In the genomic region with DNA sequence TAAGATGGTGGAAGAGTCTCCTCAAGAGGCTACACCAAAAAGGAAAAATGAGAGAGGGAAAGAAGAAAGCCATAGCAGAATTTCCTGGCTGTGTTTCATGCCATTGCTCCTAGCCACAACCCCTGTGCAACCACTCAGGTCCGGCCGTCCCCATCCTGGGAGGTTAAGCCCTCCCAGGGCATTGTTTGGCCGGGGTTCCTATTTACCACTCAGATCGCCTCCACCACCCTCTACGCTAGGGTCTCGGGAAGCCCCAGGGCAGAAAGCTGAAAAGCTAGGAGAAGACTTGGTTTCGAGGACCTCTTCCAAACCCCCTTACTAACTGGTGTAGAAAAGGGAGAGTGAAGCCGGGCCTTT, we compare ENCODE assay signal across 8 cellular contexts. TPM values are rescaled to one million over a fixed set of nuclear protein-coding genes. Genes with fewer than 3 reads are reported as not detected.
DNase-seq lines count a peak whose midpoint lies in the region; ATAC-seq lines count a peak whose summit lies in the region.

No MANE protein-coding gene starts in this region.

- H3K4me3 Mint-ChIP-seq in activated CD8-positive, alpha-beta T cell treated with anti-CD3 and anti-CD28 coated beads, Interleukin-2, amount 10 ng/mL, durations not matched to agents 7 days and 5 days = peak overlapping the region; percentile 94
- H3K4me3 Mint-ChIP-seq in natural killer cell treated with Interleukin-12 subunit alpha and Interleukin-12 subunit beta and Interleukin-15 and Interleukin-18, amount 100 ng/mL, for 72 hours = peak overlapping the region; percentile 96

- H3K36me3 ChIP-seq in H7 (replicated peaks; ENCODE audit: control insufficient read depth, insufficient read depth, low read length) (no peaks in the 10 kb centered on the region), KOPT-K1 (ENCODE audit: insufficient read depth, low read length) (peaks cover 9% of the 10 kb centered on the region), aorta (ENCODE audit: control insufficient read depth in 1 of 2, insufficient read depth in 2 of 2, low read length in 1 of 2) (no peaks in the 10 kb centered on the region)

- H3K27me3 ChIP-seq in H7 (ENCODE audit: control insufficient read depth, insufficient read depth, low read length) (no peaks in the 10 kb centered on the region), aorta (ENCODE audit: control insufficient read depth in 1 of 2, insufficient read depth in 2 of 2, low read length in 1 of 2) (no peaks in the 10 kb centered on the region)

- peak overlapping the region; percentile 92 for H3K27ac Mint-ChIP-seq in activated CD8-positive, alpha-beta T cell treated with anti-CD3 and anti-CD28 coated beads, Interleukin-2, amount 10 ng/mL, durations not matched to agents 7 days and 5 days
- peak overlapping the region; percentile 91 to 96 for H3K27ac Mint-ChIP-seq in natural killer cell treated with Interleukin-12 subunit alpha and Interleukin-12 subunit beta and Interleukin-15 and Interleukin-18, amount 100 ng/mL, for 72 hours

- no peaks in the 10 kb centered on the region for H3K9me3 Mint-ChIP-seq in activated CD8-positive, alpha-beta T cell treated with anti-CD3 and anti-CD28 coated beads, Interleukin-2, amount 10 ng/mL, durations not matched to agents 7 days and 5 days (ENCODE audit: insufficient read depth)
- H3K9me3 Mint-ChIP-seq in natural killer cell treated with Interleukin-12 subunit alpha and Interleukin-12 subunit beta and Interleukin-15 and Interleukin-18, amount 100 ng/mL, for 72 hours = no peaks in the 10 kb centered on the region

- H3K4me1 ChIP-seq in aorta (ENCODE audit: control insufficient read depth in 1 of 2, insufficient read depth in 2 of 2, low read length in 2 of 2) = no peaks in the 10 kb centered on the region

- H3K4me3 ChIP-seq in H7 (ENCODE audit: insufficient read depth, low read depth, low read length) = peak overlapping the region; percentile 71
- H3K4me3 ChIP-seq in aorta (ENCODE audit: low read length in 2 of 2) = peak overlapping the region; percentile 87 to 90

- H3K36me3 Mint-ChIP-seq in activated CD8-positive, alpha-beta T cell treated with anti-CD3 and anti-CD28 coated beads, Interleukin-2, amount 10 ng/mL, durations not matched to agents 7 days and 5 days (ENCODE audit: low read depth) = peaks cover 25% of the 10 kb centered on the region
- H3K36me3 Mint-ChIP-seq in natural killer cell treated with Interleukin-12 subunit alpha and Interleukin-12 subunit beta and Interleukin-15 and Interleukin-18, amount 100 ng/mL, for 72 hours = peaks cover under 1% of the 10 kb centered on the region

- CTCF ChIA-PET in activated CD8-positive, alpha-beta T cell treated with anti-CD3 and anti-CD28 coated beads, Interleukin-2, amount 10 ng/mL, durations not matched to agents 7 days and 5 days (lab: Charles Lee) = interaction anchor here (0.9 to 3.6 kb wide), 9 partner anchors 9 to 445 kb away, joined by 3 to 17 read pairs (median 9); a partner anchor contains a TSS

- no peaks in the 10 kb centered on the region for H3K27me3 Mint-ChIP-seq in activated CD8-positive, alpha-beta T cell treated with anti-CD3 and anti-CD28 coated beads, Interleukin-2, amount 10 ng/mL, durations not matched to agents 7 days and 5 days (ENCODE audit: low read depth)
- no peaks in the 10 kb centered on the region for H3K27me3 Mint-ChIP-seq in natural killer cell treated with Interleukin-12 subunit alpha and Interleukin-12 subunit beta and Interleukin-15 and Interleukin-18, amount 100 ng/mL, for 72 hours

- POLR2A ChIA-PET in activated CD8-positive, alpha-beta T cell treated with anti-CD3 and anti-CD28 coated beads, Interleukin-2, amount 10 ng/mL, durations not matched to agents 7 days and 5 days (lab: Charles Lee) = interaction anchor here (1.0 to 3.9 kb wide), 8 partner anchors 8 to 746 kb away, joined by 3 to 46 read pairs (median 8); a partner anchor contains a TSS

- H3K9me3 ChIP-seq in KOPT-K1 (ENCODE audit: insufficient read depth, low read length, poor library complexity, severe bottlenecking) (no peaks in the 10 kb centered on the region), aorta (ENCODE audit: control insufficient read depth, low read length) (no peaks in the 10 kb centered on the region)

- peak overlapping the region; percentile 87 for H3K27ac ChIP-seq in KOPT-K1 (ENCODE audit: low read depth, low read length, poor library complexity, severe bottlenecking)
- H3K27ac ChIP-seq in aorta (ENCODE audit: low read depth in 1 of 2, low read length in 2 of 2) = peak overlapping the region; percentile 64 to 83

- peak; percentile 14 for ATAC-seq in activated CD8-positive, alpha-beta T cell treated with anti-CD3 and anti-CD28 coated beads, Interleukin-2, amount 10 ng/mL, durations not matched to agents 7 days and 5 days
- ATAC-seq in natural killer cell treated with Interleukin-12 subunit alpha and Interleukin-12 subunit beta and Interleukin-15 and Interleukin-18, amount 100 ng/mL, for 72 hours = peak; percentile 21 to 34
- peak; percentile 30 for ATAC-seq in aorta (ENCODE audit: low FRiP score)

- 1% methylated on average over 8 of the region's 8 CpGs for WGBS in aorta, 2 donors

- peaks cover 26% of the 10 kb centered on the region for H3K4me1 Mint-ChIP-seq in activated CD8-positive, alpha-beta T cell treated with anti-CD3 and anti-CD28 coated beads, Interleukin-2, amount 10 ng/mL, durations not matched to agents 7 days and 5 days (ENCODE audit: low read depth)
- peaks cover 14 to 17% of the 10 kb centered on the region in 2 donors for H3K4me1 Mint-ChIP-seq in natural killer cell treated with Interleukin-12 subunit alpha and Interleukin-12 subunit beta and Interleukin-15 and Interleukin-18, amount 100 ng/mL, for 72 hours (ENCODE audit: low read depth in 2 of 2)

- intact Hi-C loops in aorta (cut with DNase I) = no loop called here

- DNase-seq in NCI-H524 (lab: John Stamatoyannopoulos, UW) (peak; percentile 32 to 40), NCI-H524 treated with DMSO at 0.1 percent for 48 hours (lab: John Stamatoyannopoulos, UW) (no peak), H7 (peak; percentile 68), fibroblast of gingiva (ENCODE audit: low read depth) (peak; percentile 39), aorta (peak in 1 of 2 donors; percentile 53)
- DNase-seq in activated CD8-positive, alpha-beta T cell treated with anti-CD3 and anti-CD28 coated beads, Interleukin-2, amount 10 ng/mL, durations not matched to agents 7 days and 5 days = peak; percentile 41
- no peak for DNase-seq in natural killer cell treated with Interleukin-12 subunit alpha and Interleukin-12 subunit beta and Interleukin-15 and Interleukin-18, amount 100 ng/mL, for 72 hours (ENCODE audit: low spot score)

RNA-seq across cellular contexts. Expression of a gene that starts 0.7 kb away (rescaled TPM):
- 21.6 and 28.0 TPM in 2 replicates for total RNA-seq in H7 (2014; rRNA removed; shearing (Covaris generic))
- 10 to 100 TPM; 40.3 to 43.6 TPM for total RNA-seq in activated CD8-positive, alpha-beta T cell treated with anti-CD3 and anti-CD28 coated beads, Interleukin-2, amount 10 ng/mL, durations not matched to agents 7 days and 5 days
- total RNA-seq in natural killer cell treated with Interleukin-12 subunit alpha and Interleukin-12 subunit beta and Interleukin-15 and Interleukin-18, amount 100 ng/mL, for 72 hours = 10 to 100 TPM; 45.0 to 57.3 TPM
- 10 to 100 TPM; 52.7 to 54.1 TPM for total RNA-seq in aorta
- 10 to 100 TPM; 10.8 to 14.9 TPM for polyA plus RNA-seq in aorta

RNA-seq across cellular contexts. Expression of a gene that starts 8.7 kb away (rescaled TPM):
- total RNA-seq in H7 (2014; rRNA removed; shearing (Covaris generic)) = 8.6 and 11.7 TPM in 2 replicates
- total RNA-seq in activated CD8-positive, alpha-beta T cell treated with anti-CD3 and anti-CD28 coated beads, Interleukin-2, amount 10 ng/mL, durations not matched to agents 7 days and 5 days = 1 to 10 TPM; 9.1 to 9.3 TPM
- 10 to 100 TPM in 1 of 2 donors, 1 to 10 TPM in 1; 7.0 to 13.3 TPM for total RNA-seq in natural killer cell treated with Interleukin-12 subunit alpha and Interleukin-12 subunit beta and Interleukin-15 and Interleukin-18, amount 100 ng/mL, for 72 hours
- 1 to 10 TPM; 8.4 to 9.0 TPM for total RNA-seq in aorta
- 1 to 10 TPM; 4.1 to 4.8 TPM for polyA plus RNA-seq in aorta

RNA-seq across cellular contexts. Expression of a gene that starts 26.9 kb away (rescaled TPM):
- total RNA-seq in H7 (2014; rRNA removed; shearing (Covaris generic)) = 1.9 and 2.3 TPM in 2 replicates
- 1 to 10 TPM; 6.6 to 7.1 TPM for total RNA-seq in activated CD8-positive, alpha-beta T cell treated with anti-CD3 and anti-CD28 coated beads, Interleukin-2, amount 10 ng/mL, durations not matched to agents 7 days and 5 days
- 1 to 10 TPM; 5.1 to 7.5 TPM for total RNA-seq in natural killer cell treated with Interleukin-12 subunit alpha and Interleukin-12 subunit beta and Interleukin-15 and Interleukin-18, amount 100 ng/mL, for 72 hours
- total RNA-seq in aorta = 1 to 10 TPM; 5.8 to 9.3 TPM
- 1 to 10 TPM; 4.3 to 4.9 TPM for polyA plus RNA-seq in aorta

RNA-seq across cellular contexts. Expression of a gene that starts 36.4 kb away (rescaled TPM):
- 15.6 and 28.1 TPM in 2 replicates for total RNA-seq in H7 (2014; rRNA removed; shearing (Covaris generic))
- total RNA-seq in activated CD8-positive, alpha-beta T cell treated with anti-CD3 and anti-CD28 coated beads, Interleukin-2, amount 10 ng/mL, durations not matched to agents 7 days and 5 days = 10 to 100 TPM; 27.8 to 28.0 TPM
- 10 to 100 TPM; 27.6 to 31.2 TPM for total RNA-seq in natural killer cell treated with Interleukin-12 subunit alpha and Interleukin-12 subunit beta and Interleukin-15 and Interleukin-18, amount 100 ng/mL, for 72 hours
- total RNA-seq in aorta = 100 to 1,000 TPM in 1 of 2 donors, 10 to 100 TPM in 1; 95.6 to 100 TPM
- polyA plus RNA-seq in aorta = 10 to 100 TPM; 30.8 to 43.9 TPM

Comparison
In these comparisons a context has a peak if more than half of its experiments do, and no peak if none do; other contexts are left out.
1. DNase-seq: peak in NCI-H524 (2 of 2), H7 (single experiment), activated CD8-positive, alpha-beta T cell treated with anti-CD3 and anti-CD28 coated beads, Interleukin-2, amount 10 ng/mL, durations not matched to agents 7 days and 5 days (single experiment) and fibroblast of gingiva (single experiment); none in NCI-H524 treated with DMSO at 0.1 percent for 48 hours (single experiment) and natural killer cell treated with Interleukin-12 subunit alpha and Interleukin-12 subunit beta and Interleukin-15 and Interleukin-18, amount 100 ng/mL, for 72 hours (single experiment).
2. Peak in every context shown above with its lines, with median percentiles within 50 percentile points of each other: ATAC-seq.